Comparison of ENCODE assay signal across 10 cellular contexts in genomic region chr10:73494213-73494612, GRCh38. TPM values are rescaled to one million over a fixed set of nuclear protein-coding genes. Genes with fewer than 3 reads are reported as not detected.
A peak's percentile ranks its signal among the peaks of the same experiment; 100 is the strongest.
DNase-seq lines count a peak whose midpoint lies in the region; ATAC-seq and TF ChIP-seq lines count a peak whose summit lies in the region.
"Had no signal": no experiment of that assay in that cellular context is flagged by ENCODE, and none has a peak within 500 bp of the region (broad histone marks: within the 10 kb centered on the region; RNA-seq: fewer than 3 reads in every experiment).

No MANE protein-coding gene starts in this region.

- peak overlapping the region; percentile 89 for H3K27ac ChIP-seq in ACC112 (ENCODE audit: low read depth, low read length)
- H3K27ac ChIP-seq in thyroid gland: no peak overlapping the region

- H2AFZ ChIP-seq in ACC112 (ENCODE audit: low read length, unreplicated experiment): no peak overlapping the region

- H3K27me3 Mint-ChIP-seq in brain (peaks cover 6% of the 10 kb centered on the region), naive B cell (no peaks in the 10 kb centered on the region)

- intact Hi-C loops in thyroid gland (cut with DNase I): no loop called here

- H3K79me2 ChIP-seq in ACC112 (ENCODE audit: control insufficient read depth, insufficient read depth, low read length, unreplicated experiment): peaks cover 60% of the 10 kb centered on the region

- TF ChIP-seq CTCF in HFF-Myc (IDR thresholded peaks at IDR 0.05; ENCODE audit: low read depth, low read length, missing control alignments): no peak
- no peak for TF ChIP-seq CTCF in brain (conservative IDR thresholded peaks at IDR 0.05)
- TF ChIP-seq CTCF in thyroid gland (IDR thresholded peaks at IDR 0.05): no peak

- H3K36me3 Mint-ChIP-seq in brain (peaks cover 32% of the 10 kb centered on the region), naive B cell (no peaks in the 10 kb centered on the region)

- H3K9me3 Mint-ChIP-seq in brain: no peaks in the 10 kb centered on the region
- no peaks in the 10 kb centered on the region for H3K9me3 Mint-ChIP-seq in naive B cell

- H3K4me3 ChIP-seq in ACC112 (ENCODE audit: low read depth, low read length): peak overlapping the region; percentile 97
- H3K4me3 ChIP-seq in HFF-Myc (replicated peaks; ENCODE audit: low read depth, low read length): peak overlapping the region; percentile 78
- no peak overlapping the region for H3K4me3 ChIP-seq in thyroid gland (replicated peaks in 1 of 3)

- WGBS in thyroid gland, 2 donors: 93 to 94% methylated on average over 15 of the region's 15 CpGs

- H3K4me1 ChIP-seq in ACC112 (ENCODE audit: control insufficient read depth, insufficient read depth, low read length, unreplicated experiment) (peaks cover 31% of the 10 kb centered on the region), thyroid gland (peaks cover 17 to 21% of the 10 kb centered on the region in 2 donors)

- no peaks in the 10 kb centered on the region for H3K36me3 ChIP-seq in ACC112 (ENCODE audit: insufficient read depth, low read length)
- peaks cover 10 to 17% of the 10 kb centered on the region in 2 donors for H3K36me3 ChIP-seq in thyroid gland

- H3K4me3 Mint-ChIP-seq in brain (peak overlapping the region; percentile 82 to 97 (median 91)), naive B cell (peak overlapping the region; percentile 35 to 84 (median 74))

- no peak for ATAC-seq in naive B cell (ENCODE audit: low read depth in 2 of 2)
- no peak for ATAC-seq in HG02588 (IDR thresholded peaks at IDR 0.05; ENCODE audit: unreplicated experiment)

- DNase-seq in HFF-Myc (ENCODE audit: extremely low read depth, low read depth) (no peak), naive B cell (no peak), thyroid gland (no peak), GDM1 (lab: John Stamatoyannopoulos, UW) (no peak)
- DNase-seq in effector CD8-positive, alpha-beta T cell (lab: John Stamatoyannopoulos, UW): no peak
- DNase-seq: activated CD4-positive, alpha-beta T cell treated with anti-CD3 and anti-CD28 coated beads, Interleukin-2, amount 50 U/mL, for 1 hour; NCI-H1436 had no signal

- H3K27me3 ChIP-seq in ACC112 (ENCODE audit: insufficient read depth, low read length) (no peaks in the 10 kb centered on the region), thyroid gland (no peaks in the 10 kb centered on the region)

- H3K27ac Mint-ChIP-seq in brain (peak overlapping the region; percentile 63 to 94 (median 89)), naive B cell (peak overlapping the region in 4 of 6 donors; percentile 33 to 84 (median 52))

- TF ChIP-seq POLR2A in thyroid gland (IDR thresholded peaks at IDR 0.05): no peak

- peaks cover 60% of the 10 kb centered on the region for H3K4me1 Mint-ChIP-seq in brain
- H3K4me1 Mint-ChIP-seq in naive B cell: peaks cover 46 to 57% (median 52%) of the 10 kb centered on the region in 3 donors

- H3K9me3 ChIP-seq in thyroid gland: no peaks in the 10 kb centered on the region

RNA-seq across cellular contexts. Expression of gene PPP3CB, which starts 1.6 kb away (rescaled TPM):
- polyA plus RNA-seq in brain (ENCODE audit: insufficient read depth, low read depth, low replicate concordance) (62.6 TPM), naive B cell (ENCODE audit: low read depth in 6 of 6) (1 to 10 TPM; 4.6 to 8.0 (median 6.3) TPM)
- 10 to 100 TPM; 36.4 to 45.2 (median 41.1) TPM for total RNA-seq in thyroid gland

Comparison
In these comparisons a context has a peak if more than half of its experiments do, and no peak if none do; other contexts are left out.
1. H3K4me3 ChIP-seq: peak in ACC112 (single experiment) and HFF-Myc (single experiment); none in thyroid gland (0 of 3).